1 cellular context compared by ENCODE assay signal in genomic region chr9:128550226-128550625, GRCh38.
TF ChIP-seq lines count a peak whose summit lies in the region.

No MANE protein-coding gene starts in this region.

TF ChIP-seq in endothelial cell of umbilical vein, 7 proteins besides CTCF, POLR2A, EP300 and RAD21:
- no peak for TF ChIP-seq FOS (IDR thresholded peaks at IDR 0.05; ENCODE audit: borderline replicate concordance, insufficient read depth, low read length)
- no peak for TF ChIP-seq GATA2 (IDR thresholded peaks at IDR 0.05; ENCODE audit: insufficient read depth, insufficient read length, low read depth, low read length)
- TF ChIP-seq POLR2AphosphoS5 (IDR thresholded peaks at IDR 0.05; ENCODE audit: insufficient read depth, low read depth, low read length): no peak
- TF ChIP-seq EZH2 (IDR thresholded peaks at IDR 0.05; ENCODE audit: borderline replicate concordance, low read depth, low read length, severe bottlenecking): no peak
- TF ChIP-seq MAX (IDR thresholded peaks at IDR 0.05; ENCODE audit: insufficient read depth, insufficient read length): no peak
- no peak for TF ChIP-seq MYC (IDR thresholded peaks at IDR 0.05; ENCODE audit: low read depth, low read length)
- no peak for TF ChIP-seq JUN (IDR thresholded peaks at IDR 0.05; ENCODE audit: borderline replicate concordance, insufficient read depth, insufficient read length, low read depth)
